1 cellular context compared by ENCODE assay signal in the genomic region with DNA sequence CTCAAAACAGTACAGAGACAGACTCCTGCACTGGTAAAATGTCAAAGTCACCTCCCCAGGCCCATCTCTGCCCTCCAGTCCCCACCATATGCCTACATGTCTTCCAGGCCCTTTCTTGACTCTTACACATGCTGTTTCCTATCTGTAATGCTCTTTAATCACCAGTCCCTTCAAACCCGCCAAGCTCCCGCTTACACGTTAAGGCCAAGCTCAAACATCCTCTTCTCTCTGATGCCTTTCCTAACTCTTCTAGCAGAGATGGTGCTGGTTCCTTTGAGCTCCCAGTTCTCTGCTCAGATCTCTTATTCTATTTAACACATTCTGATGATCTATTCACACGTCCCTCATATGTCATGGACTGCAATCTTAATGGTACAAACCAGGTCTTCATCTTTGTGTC.
TF ChIP-seq lines count a peak whose summit lies in the region.

No MANE protein-coding gene starts in this region.

TF ChIP-seq in HepG2, 621 proteins besides CTCF, POLR2A, EP300 and RAD21 (continues in another document):
- TF ChIP-seq HNF4G (IDR thresholded peaks at IDR 0.05; ENCODE audit: borderline replicate concordance, low read depth, low read length) = no peak
- TF ChIP-seq HNF4G (CRISPR knock-in tag; IDR thresholded peaks at IDR 0.05; ENCODE audit: borderline replicate concordance, low read depth) = no peak
- TF ChIP-seq SCMH1 (CRISPR knock-in tag; IDR thresholded peaks at IDR 0.05; ENCODE audit: borderline replicate concordance) = no peak
- no peak for TF ChIP-seq SOX5 (CRISPR knock-in tag; IDR thresholded peaks at IDR 0.05; ENCODE audit: borderline replicate concordance)
- TF ChIP-seq LBX2 (CRISPR knock-in tag; IDR thresholded peaks at IDR 0.05; ENCODE audit: borderline replicate concordance) = no peak
- no peak for TF ChIP-seq CHCHD3 (CRISPR knock-in tag; IDR thresholded peaks at IDR 0.05)
- no peak for TF ChIP-seq ZNF841 (CRISPR knock-in tag; IDR thresholded peaks at IDR 0.05; ENCODE audit: borderline replicate concordance)
- TF ChIP-seq ZFP90 (CRISPR knock-in tag; IDR thresholded peaks at IDR 0.05; ENCODE audit: borderline replicate concordance) = 0 out of 2 replicates have a peak, but pooled peaks have one; percentile 64
- no peak for TF ChIP-seq ZNF766 (CRISPR knock-in tag; IDR thresholded peaks at IDR 0.05; ENCODE audit: borderline replicate concordance)
- no peak for TF ChIP-seq PAXIP1 (CRISPR knock-in tag; conservative IDR thresholded peaks at IDR 0.05)
- no peak for TF ChIP-seq ATM (IDR thresholded peaks at IDR 0.05; ENCODE audit: borderline replicate concordance)
- TF ChIP-seq MIER2 (CRISPR knock-in tag; IDR thresholded peaks at IDR 0.05) = no peak
- no peak for TF ChIP-seq PCBP1 (IDR thresholded peaks at IDR 0.05; ENCODE audit: borderline replicate concordance, low read depth, low read length)
- TF ChIP-seq CENPX (CRISPR knock-in tag; IDR thresholded peaks at IDR 0.05) = no peak
- no peak for TF ChIP-seq FOXJ3 (CRISPR knock-in tag; IDR thresholded peaks at IDR 0.05; ENCODE audit: borderline replicate concordance)
- no peak for TF ChIP-seq ATF1 (CRISPR knock-in tag; IDR thresholded peaks at IDR 0.05)
- TF ChIP-seq, protein P1, sequence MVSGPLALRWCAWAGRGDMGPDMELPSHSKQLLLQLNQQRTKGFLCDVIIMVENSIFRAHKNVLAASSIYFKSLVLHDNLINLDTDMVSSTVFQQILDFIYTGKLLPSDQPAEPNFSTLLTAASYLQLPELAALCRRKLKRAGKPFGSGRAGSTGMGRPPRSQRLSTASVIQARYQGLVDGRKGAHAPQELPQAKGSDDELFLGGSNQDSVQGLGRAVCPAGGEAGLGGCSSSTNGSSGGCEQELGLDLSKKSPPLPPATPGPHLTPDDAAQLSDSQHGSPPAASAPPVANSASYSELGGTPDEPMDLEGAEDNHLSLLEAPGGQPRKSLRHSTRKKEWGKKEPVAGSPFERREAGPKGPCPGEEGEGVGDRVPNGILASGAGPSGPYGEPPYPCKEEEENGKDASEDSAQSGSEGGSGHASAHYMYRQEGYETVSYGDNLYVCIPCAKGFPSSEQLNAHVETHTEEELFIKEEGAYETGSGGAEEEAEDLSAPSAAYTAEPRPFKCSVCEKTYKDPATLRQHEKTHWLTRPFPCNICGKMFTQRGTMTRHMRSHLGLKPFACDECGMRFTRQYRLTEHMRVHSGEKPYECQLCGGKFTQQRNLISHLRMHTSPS (CRISPR knock-in tag; IDR thresholded peaks at IDR 0.05; ENCODE audit: low read depth) = no peak
- TF ChIP-seq ZBED4 (CRISPR knock-in tag; IDR thresholded peaks at IDR 0.05; ENCODE audit: borderline replicate concordance) = no peak
- TF ChIP-seq ARID4A (CRISPR knock-in tag; IDR thresholded peaks at IDR 0.05; ENCODE audit: borderline replicate concordance) = peak; percentile 6; the same call in 1 of the 2 replicates
- TF ChIP-seq BRD4 (CRISPR knock-in tag; IDR thresholded peaks at IDR 0.05) = no peak
- TF ChIP-seq SALL1 (CRISPR knock-in tag; IDR thresholded peaks at IDR 0.05) = peak; percentile 11; the same call in 1 of the 2 replicates
- TF ChIP-seq FOXA3 (CRISPR knock-in tag; IDR thresholded peaks at IDR 0.05) = no peak
- no peak for TF ChIP-seq HIVEP1 (CRISPR knock-in tag; IDR thresholded peaks at IDR 0.05)
- no peak for TF ChIP-seq ZNF614 (CRISPR knock-in tag; IDR thresholded peaks at IDR 0.05; ENCODE audit: borderline replicate concordance)
- no peak for TF ChIP-seq BATF2 (CRISPR knock-in tag; IDR thresholded peaks at IDR 0.05)
- TF ChIP-seq PRDM10 (CRISPR knock-in tag; IDR thresholded peaks at IDR 0.05; ENCODE audit: low read depth) = no peak
- TF ChIP-seq, protein P2, sequence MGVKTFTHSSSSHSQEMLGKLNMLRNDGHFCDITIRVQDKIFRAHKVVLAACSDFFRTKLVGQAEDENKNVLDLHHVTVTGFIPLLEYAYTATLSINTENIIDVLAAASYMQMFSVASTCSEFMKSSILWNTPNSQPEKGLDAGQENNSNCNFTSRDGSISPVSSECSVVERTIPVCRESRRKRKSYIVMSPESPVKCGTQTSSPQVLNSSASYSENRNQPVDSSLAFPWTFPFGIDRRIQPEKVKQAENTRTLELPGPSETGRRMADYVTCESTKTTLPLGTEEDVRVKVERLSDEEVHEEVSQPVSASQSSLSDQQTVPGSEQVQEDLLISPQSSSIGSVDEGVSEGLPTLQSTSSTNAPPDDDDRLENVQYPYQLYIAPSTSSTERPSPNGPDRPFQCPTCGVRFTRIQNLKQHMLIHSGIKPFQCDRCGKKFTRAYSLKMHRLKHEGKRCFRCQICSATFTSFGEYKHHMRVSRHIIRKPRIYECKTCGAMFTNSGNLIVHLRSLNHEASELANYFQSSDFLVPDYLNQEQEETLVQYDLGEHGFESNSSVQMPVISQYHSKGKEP (CRISPR knock-in tag; IDR thresholded peaks at IDR 0.05) = no peak
- no peak for TF ChIP-seq NCOA2 (CRISPR knock-in tag; IDR thresholded peaks at IDR 0.05)
- TF ChIP-seq SP5 (CRISPR knock-in tag; IDR thresholded peaks at IDR 0.05; ENCODE audit: borderline replicate concordance, low read depth) = no peak
- TF ChIP-seq SMARCE1 (IDR thresholded peaks at IDR 0.05; ENCODE audit: borderline replicate concordance) = no peak
- no peak for TF ChIP-seq ZSCAN21 (CRISPR knock-in tag; IDR thresholded peaks at IDR 0.05; ENCODE audit: borderline replicate concordance)
- no peak for TF ChIP-seq SP140L (CRISPR knock-in tag; IDR thresholded peaks at IDR 0.05; ENCODE audit: borderline replicate concordance)
- TF ChIP-seq ZC3H13 (CRISPR knock-in tag; IDR thresholded peaks at IDR 0.05) = 0 out of 2 replicates have a peak, but pooled peaks have one; percentile 19
